Comparison of ENCODE assay signal across 17 cellular contexts in the genomic region with DNA sequence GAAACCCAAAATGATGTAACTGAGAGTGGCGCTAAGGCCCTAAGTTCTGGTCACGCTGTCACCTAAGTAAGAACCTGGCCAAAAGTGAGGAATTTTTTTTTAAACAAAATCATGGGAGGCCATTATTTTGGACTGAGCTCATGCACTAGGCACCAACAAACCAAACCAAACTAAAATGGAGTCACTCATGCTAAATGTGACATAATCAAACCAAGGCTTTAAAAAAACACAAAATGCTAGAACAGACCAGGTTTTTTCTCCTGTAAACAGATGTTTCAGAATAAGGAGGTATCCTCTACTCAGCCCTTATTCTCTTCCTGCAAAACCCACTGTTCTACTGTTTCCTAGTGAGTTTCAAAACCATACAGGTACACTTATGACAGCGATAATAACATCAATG. TPM values are rescaled to one million over a fixed set of nuclear protein-coding genes. Genes with fewer than 3 reads are reported as not detected.
DNase-seq lines count a peak whose midpoint lies in the region; ATAC-seq and TF ChIP-seq lines count a peak whose summit lies in the region.
"Had no signal": no experiment of that assay in that cellular context is flagged by ENCODE, and none has a peak within 500 bp of the region (broad histone marks: within the 10 kb centered on the region; RNA-seq: fewer than 3 reads in every experiment).

No MANE protein-coding gene starts in this region.

- H3K9me3 ChIP-seq in SK-N-SH (no peaks in the 10 kb centered on the region), GM23248 (ENCODE audit: low read depth) (no peaks in the 10 kb centered on the region), neural progenitor cell (ENCODE audit: low read depth) (no peaks in the 10 kb centered on the region)
- H3K9me3 ChIP-seq: adrenal gland, left lung had no signal

- TF ChIP-seq EP300 in SK-N-SH (IDR thresholded peaks at IDR 0.05; ENCODE audit: borderline replicate concordance in 1 of 2, low read depth in 1 of 2, low read length in 1 of 2) = no peak

- H2AFZ ChIP-seq in SK-N-SH (ENCODE audit: low read depth) (peak overlapping the region; percentile 94), GM23248 (peak overlapping the region; percentile 100), neural progenitor cell (replicated peaks) (peak overlapping the region; percentile 97)

- H3K36me3 Mint-ChIP-seq in activated T-helper 17 cell treated with anti-CD3 and anti-CD28 coated beads, Interleukin-2, amount 50 U/mL, for 72 hours (ENCODE audit: low read depth) = no peaks in the 10 kb centered on the region
- no peaks in the 10 kb centered on the region for H3K36me3 Mint-ChIP-seq in neural progenitor cell

- H3K4me1 ChIP-seq in SK-N-SH (ENCODE audit: control insufficient read depth in 1 of 2, insufficient read depth in 2 of 2, low read depth in 1 of 2, low read length in 1 of 2) (peaks cover 0 to 5% of the 10 kb centered on the region in 2 experiments; a peak in 1 of 4 replicates), GM23248 (ENCODE audit: insufficient read depth) (peaks cover 17% of the 10 kb centered on the region; the same call in 1 of the 2 replicates), neural progenitor cell (peaks cover 6% of the 10 kb centered on the region)

- H3K9me3 Mint-ChIP-seq in activated T-helper 17 cell treated with anti-CD3 and anti-CD28 coated beads, Interleukin-2, amount 50 U/mL, for 72 hours = no peaks in the 10 kb centered on the region
- peaks cover 2% of the 10 kb centered on the region for H3K9me3 Mint-ChIP-seq in neural progenitor cell
- H3K9me3 Mint-ChIP-seq: activated T-cell treated with anti-CD3 and anti-CD28 coated beads, Interleukin-2, amount 50 U/mL, for 4 hours; central memory CD8-positive, alpha-beta T cell had no signal

- intact Hi-C loops in posterior vena cava (cut with DNase I) = loop anchor here in 1 of 2 donors (5.0 to 10.0 kb wide), 2 partner anchors 130 to 313 kb away; no protein-coding TSS in a partner anchor

- H3K4me2 ChIP-seq in SK-N-SH = no peak overlapping the region
- no peak overlapping the region for H3K4me2 ChIP-seq in GM23248 (ENCODE audit: unreplicated experiment)
- H3K4me2 ChIP-seq in neural progenitor cell = no peak overlapping the region

- TF ChIP-seq RAD21 in SK-N-SH (IDR thresholded peaks at IDR 0.05; ENCODE audit: low read length) = no peak

- CTCF ChIA-PET in SK-N-SH (lab: Yijun Ruan, JAX) = interaction anchor here (1.0 to 3.6 kb wide), 22 partner anchors 10 to 327 kb away, joined by 3 to 74 read pairs (median 7); a partner anchor contains a TSS

- H4K20me1 ChIP-seq in SK-N-SH (ENCODE audit: insufficient read depth) = no peaks in the 10 kb centered on the region
- no peaks in the 10 kb centered on the region for H4K20me1 ChIP-seq in GM23248 (ENCODE audit: insufficient read depth)
- no peaks in the 10 kb centered on the region for H4K20me1 ChIP-seq in neural progenitor cell (ENCODE audit: low read depth)

- H3K27me3 ChIP-seq in SK-N-SH (ENCODE audit: insufficient read depth) (no peaks in the 10 kb centered on the region), GM23248 (replicated peaks; ENCODE audit: insufficient read depth) (no peaks in the 10 kb centered on the region), neural progenitor cell (no peaks in the 10 kb centered on the region)
- H3K27me3 ChIP-seq: adrenal gland; BLaER1 treated with 17β-estradiol and CSF1 and Interleukin-3, amounts not matched to agents 10 nM and 100 nM had no signal

- H3K27ac ChIP-seq in SK-N-SH (ENCODE audit: low read depth in 2 of 2, low read length in 1 of 2) (no peak overlapping the region), GM23248 (no peak overlapping the region), neural progenitor cell (no peak overlapping the region)

- WGBS in SK-N-SH (ENCODE audit: low lambda C conversion rate) = 95% methylated on average over 3 of the region's 3 CpGs
- 97 to 100% methylated on average over 3 of the region's 3 CpGs for WGBS in GM23248 (ENCODE audit: low coverage in 1 of 2, low lambda C conversion rate in 2 of 2, missing lambda C conversion rate in 2 of 2), 2 experiments

- no peak for DNase-seq in SK-N-SH
- DNase-seq in GM23248 = no peak
- no peak for DNase-seq in neural progenitor cell (ENCODE audit: low spot score)
- DNase-seq in posterior vena cava (ENCODE audit: low spot score) = no peak
- DNase-seq in AML-193 (lab: John Stamatoyannopoulos, UW) = no peak
- DNase-seq: activated T-cell treated with anti-CD3 and anti-CD28 coated beads, Interleukin-2, amount 50 U/mL, for 4 hours; adrenal gland; effector CD4-positive, alpha-beta T cell; left lung; NCI-H1436; NCI-H82; stimulated activated CD4-positive, alpha-beta T cell treated with anti-CD3 and anti-CD28 coated beads, Interleukin-2, amount 100 ng/mL, for 48 hours had no signal

- no peak overlapping the region for H3K4me3 ChIP-seq in SK-N-SH (ENCODE audit: low read depth in 2 of 2, low read length in 1 of 2)
- H3K4me3 ChIP-seq in GM23248 = no peak overlapping the region
- H3K4me3 ChIP-seq in neural progenitor cell = no peak overlapping the region

- ATAC-seq in SK-N-SH treated with all-trans-retinoic acid at 6 μM for 48 hours = no peak
- no peak for ATAC-seq in activated T-helper 17 cell treated with anti-CD3 and anti-CD28 coated beads, Interleukin-2, amount 50 U/mL, for 72 hours (replicated peaks)
- ATAC-seq in GM21390 (IDR thresholded peaks at IDR 0.05; ENCODE audit: unreplicated experiment) = no peak

- TF ChIP-seq CTCF in SK-N-SH (IDR thresholded peaks at IDR 0.05) (no peak), neural progenitor cell (IDR thresholded peaks at IDR 0.05) (no peak)

- in situ Hi-C loops in GM23248 (cut with MboI) = loop anchor here (25.0 kb wide), 1 partner anchor 328 kb away; no protein-coding TSS in a partner anchor

- H3K9me2 ChIP-seq in SK-N-SH (no peaks in the 10 kb centered on the region), GM23248 (ENCODE audit: insufficient read depth) (no peaks in the 10 kb centered on the region)

- H3K27me3 Mint-ChIP-seq in activated T-helper 17 cell treated with anti-CD3 and anti-CD28 coated beads, Interleukin-2, amount 50 U/mL, for 72 hours = no peaks in the 10 kb centered on the region
- H3K27me3 Mint-ChIP-seq in neural progenitor cell (ENCODE audit: insufficient read depth, low read depth) = peaks cover 2% of the 10 kb centered on the region

- no peak overlapping the region for H3K9ac ChIP-seq in SK-N-SH
- H3K9ac ChIP-seq in GM23248 = no peak overlapping the region
- H3K9ac ChIP-seq in neural progenitor cell = no peak overlapping the region

- H3F3A ChIP-seq in SK-N-SH (replicated peaks; ENCODE audit: insufficient read depth) = no peaks in the 10 kb centered on the region
- no peaks in the 10 kb centered on the region for H3F3A ChIP-seq in GM23248 (ENCODE audit: insufficient read depth)
- H3F3A ChIP-seq in neural progenitor cell (ENCODE audit: low read depth) = no peaks in the 10 kb centered on the region

- POLR2A ChIA-PET in SK-N-SH (lab: Yijun Ruan, JAX) = interaction anchor here (1.7 to 4.6 kb wide), 2 partner anchors 10 to 133 kb away, joined by 11 to 26 read pairs; a partner anchor contains a TSS

- peak overlapping the region; percentile 33 for H3K4me3 Mint-ChIP-seq in activated T-helper 17 cell treated with anti-CD3 and anti-CD28 coated beads, Interleukin-2, amount 50 U/mL, for 72 hours
- no peak overlapping the region for H3K4me3 Mint-ChIP-seq in neural progenitor cell

- H3K79me2 ChIP-seq in SK-N-SH (ENCODE audit: insufficient read depth) = peaks cover 36% of the 10 kb centered on the region
- H3K79me2 ChIP-seq in GM23248 (ENCODE audit: insufficient read depth) = peaks cover 41% of the 10 kb centered on the region
- peaks cover 10% of the 10 kb centered on the region for H3K79me2 ChIP-seq in neural progenitor cell (ENCODE audit: low read depth)

- no peak overlapping the region for H3K27ac Mint-ChIP-seq in activated T-helper 17 cell treated with anti-CD3 and anti-CD28 coated beads, Interleukin-2, amount 50 U/mL, for 72 hours
- H3K27ac Mint-ChIP-seq in neural progenitor cell = peak overlapping the region; percentile 50

- H3K4me1 Mint-ChIP-seq in activated T-helper 17 cell treated with anti-CD3 and anti-CD28 coated beads, Interleukin-2, amount 50 U/mL, for 72 hours = peaks cover 15% of the 10 kb centered on the region
- peaks cover 19% of the 10 kb centered on the region for H3K4me1 Mint-ChIP-seq in neural progenitor cell

- H3K36me3 ChIP-seq in SK-N-SH (replicated peaks in 1 of 2; ENCODE audit: control insufficient read depth in 1 of 2, insufficient read depth in 2 of 2, low read length in 1 of 2) (no peaks in the 10 kb centered on the region), GM23248 (ENCODE audit: low read depth) (no peaks in the 10 kb centered on the region), neural progenitor cell (no peaks in the 10 kb centered on the region)
- H3K36me3 ChIP-seq: adrenal gland; BLaER1 treated with 17β-estradiol and CSF1 and Interleukin-3, amounts not matched to agents 10 nM and 100 nM; left lung had no signal

RNA-seq across cellular contexts. Expression of a gene that starts 1.1 kb away (rescaled TPM):
- polyA plus RNA-seq in SK-N-SH (2012; rRNA removed) = 20.4 and 29.8 TPM in 2 replicates
- polyA plus RNA-seq in SK-N-SH (2012; cell fraction: cytosol; rRNA removed) = 21.5 and 24.8 TPM in 2 replicates
- 17.0 and 23.2 TPM in 2 replicates for polyA plus RNA-seq in SK-N-SH (2012; cell fraction: nucleus; rRNA removed)
- total RNA-seq in GM23248 (2014; rRNA removed; shearing (Covaris generic)) = 84.0 and 85.5 TPM in 2 replicates
- 73.8 and 73.9 TPM in 2 replicates for polyA plus RNA-seq in GM23248 (2016; fragmentation: Nextera tagmentation; extraction: Ambion mirVana)
- 10 to 100 TPM; 39.3 to 47.0 TPM for total RNA-seq in activated T-helper 17 cell treated with anti-CD3 and anti-CD28 coated beads, Interleukin-2, amount 50 U/mL, for 72 hours
- 17.8 and 21.2 TPM in 2 replicates for total RNA-seq in neural progenitor cell (ENCODE audit: low replicate concordance)
- 10 to 100 TPM; 56.5 to 59.9 TPM for total RNA-seq in posterior vena cava

RNA-seq across cellular contexts. Expression of a gene that starts 10.0 kb away (rescaled TPM):
- polyA plus RNA-seq in SK-N-SH (2012; rRNA removed) = 36.6 and 48.4 TPM in 2 replicates
- 49.9 and 53.0 TPM in 2 replicates for polyA plus RNA-seq in SK-N-SH (2012; cell fraction: cytosol; rRNA removed)
- 6.9 and 13.6 TPM in 2 replicates for polyA plus RNA-seq in SK-N-SH (2012; cell fraction: nucleus; rRNA removed)
- 20.4 and 36.3 TPM in 2 replicates for total RNA-seq in GM23248 (2014; rRNA removed; shearing (Covaris generic))
- polyA plus RNA-seq in GM23248 (2016; fragmentation: Nextera tagmentation; extraction: Ambion mirVana) = 27.1 and 30.5 TPM in 2 replicates
- 10 to 100 TPM; 23.6 to 60.3 TPM for total RNA-seq in activated T-helper 17 cell treated with anti-CD3 and anti-CD28 coated beads, Interleukin-2, amount 50 U/mL, for 72 hours
- total RNA-seq in neural progenitor cell (ENCODE audit: low replicate concordance) = 81.6 and 93.1 TPM in 2 replicates
- total RNA-seq in posterior vena cava = 10 to 100 TPM; 18.3 to 20.3 TPM

RNA-seq across cellular contexts. Expression of a gene that starts 45.4 kb away (rescaled TPM):
- polyA plus RNA-seq in SK-N-SH (2012; rRNA removed) (0.30 and 0.47 TPM in 2 replicates), GM23248 (2016; fragmentation: Nextera tagmentation; extraction: Ambion mirVana) (0.14 and 0.23 TPM in 2 replicates)
- polyA plus RNA-seq in SK-N-SH (2012; cell fraction: cytosol; rRNA removed) = 0.21 and 0.25 TPM in 2 replicates
- 0.47 and 0.54 TPM in 2 replicates for polyA plus RNA-seq in SK-N-SH (2012; cell fraction: nucleus; rRNA removed)
- 0.63 TPM in 1 of 2 replicates, not detected in the other for total RNA-seq in GM23248 (2014; rRNA removed; shearing (Covaris generic))
- total RNA-seq in activated T-helper 17 cell treated with anti-CD3 and anti-CD28 coated beads, Interleukin-2, amount 50 U/mL, for 72 hours = 1 to 10 TPM; 2.2 to 3.9 TPM
- total RNA-seq in neural progenitor cell (ENCODE audit: low replicate concordance) (0.56 TPM in 1 of 2 replicates, not detected in the other), posterior vena cava (1 to 10 TPM; 5.2 to 5.4 TPM)
